ENCODE assay signal across 1 cellular context in genomic region chr5:132410451-132411381, GRCh38.
TF ChIP-seq lines count a peak whose summit lies in the region.

No MANE protein-coding gene starts in this region.

TF ChIP-seq in HepG2, 621 proteins besides CTCF, POLR2A, EP300 and RAD21 (continued from another document and continues in another):
- TF ChIP-seq, protein P1, sequence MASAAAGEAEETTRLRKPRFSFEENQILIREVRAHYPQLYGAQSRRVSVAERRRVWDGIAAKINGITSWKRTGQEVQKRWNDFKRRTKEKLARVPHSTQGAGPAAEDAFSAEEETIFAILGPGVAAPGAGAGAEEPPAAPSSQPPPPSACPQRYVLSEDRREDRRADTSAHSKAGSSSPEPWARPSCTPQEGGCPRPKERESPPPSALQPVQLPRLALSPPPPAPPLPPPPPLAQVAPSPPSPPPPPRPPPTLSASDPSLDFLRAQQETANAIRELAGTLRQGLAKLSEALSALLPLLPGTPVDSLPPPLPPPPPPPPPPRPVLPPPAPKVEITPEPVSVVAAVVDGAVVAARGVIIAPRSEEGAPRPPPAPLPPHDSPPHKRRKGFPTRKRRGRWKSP (CRISPR knock-in tag; IDR thresholded peaks at IDR 0.05): peak; percentile 83
- TF ChIP-seq FOXK1 (CRISPR knock-in tag; IDR thresholded peaks at IDR 0.05; ENCODE audit: borderline replicate concordance, low read depth): no peak
- no peak for TF ChIP-seq ZNF704 (CRISPR knock-in tag; IDR thresholded peaks at IDR 0.05; ENCODE audit: borderline replicate concordance)
- peak; percentile 47; the same call in 2 of the 3 replicates for TF ChIP-seq MXI1 (IDR thresholded peaks at IDR 0.05; ENCODE audit: borderline replicate concordance, low read depth, low read length)
- no peak for TF ChIP-seq RORA (CRISPR knock-in tag; IDR thresholded peaks at IDR 0.05)
- TF ChIP-seq BRD4 (CRISPR knock-in tag; IDR thresholded peaks at IDR 0.05): no peak
- no peak for TF ChIP-seq SOX5 (CRISPR knock-in tag; IDR thresholded peaks at IDR 0.05; ENCODE audit: borderline replicate concordance)
- TF ChIP-seq JARID2 (CRISPR knock-in tag; IDR thresholded peaks at IDR 0.05; ENCODE audit: insufficient replicate concordance): no peak
- TF ChIP-seq MAF1 (CRISPR knock-in tag; IDR thresholded peaks at IDR 0.05; ENCODE audit: borderline replicate concordance): no peak
- TF ChIP-seq ZNF737 (CRISPR knock-in tag; IDR thresholded peaks at IDR 0.05; ENCODE audit: borderline replicate concordance): no peak
- no peak for TF ChIP-seq ZNF33A (CRISPR knock-in tag; IDR thresholded peaks at IDR 0.05; ENCODE audit: borderline replicate concordance)
- TF ChIP-seq, protein P2, sequence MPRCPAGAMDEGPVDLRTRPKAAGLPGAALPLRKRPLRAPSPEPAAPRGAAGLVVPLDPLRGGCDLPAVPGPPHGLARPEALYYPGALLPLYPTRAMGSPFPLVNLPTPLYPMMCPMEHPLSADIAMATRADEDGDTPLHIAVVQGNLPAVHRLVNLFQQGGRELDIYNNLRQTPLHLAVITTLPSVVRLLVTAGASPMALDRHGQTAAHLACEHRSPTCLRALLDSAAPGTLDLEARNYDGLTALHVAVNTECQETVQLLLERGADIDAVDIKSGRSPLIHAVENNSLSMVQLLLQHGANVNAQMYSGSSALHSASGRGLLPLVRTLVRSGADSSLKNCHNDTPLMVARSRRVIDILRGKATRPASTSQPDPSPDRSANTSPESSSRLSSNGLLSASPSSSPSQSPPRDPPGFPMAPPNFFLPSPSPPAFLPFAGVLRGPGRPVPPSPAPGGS (CRISPR knock-in tag; IDR thresholded peaks at IDR 0.05): peak; percentile 87
- no peak for TF ChIP-seq TOE1 (CRISPR knock-in tag; IDR thresholded peaks at IDR 0.05)
- TF ChIP-seq, protein P3, sequence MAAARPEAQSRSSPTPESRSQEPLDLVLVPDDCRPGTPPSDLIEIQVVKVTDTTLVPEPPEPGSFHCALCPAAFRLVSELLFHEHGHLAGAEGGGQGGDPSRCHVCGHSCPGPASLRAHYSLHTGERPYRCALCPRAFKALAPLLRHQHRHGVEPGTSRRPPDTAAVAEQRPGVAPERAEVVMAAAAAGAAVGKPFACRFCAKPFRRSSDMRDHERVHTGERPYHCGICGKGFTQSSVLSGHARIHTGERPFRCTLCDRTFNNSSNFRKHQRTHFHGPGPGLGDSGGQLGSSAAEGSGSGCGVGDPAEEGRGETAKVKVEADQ (CRISPR knock-in tag; IDR thresholded peaks at IDR 0.05; ENCODE audit: borderline replicate concordance): peak; percentile 73
- TF ChIP-seq JUNB (CRISPR knock-in tag; IDR thresholded peaks at IDR 0.05; ENCODE audit: borderline replicate concordance): no peak
- TF ChIP-seq THAP8 (CRISPR knock-in tag; IDR thresholded peaks at IDR 0.05; ENCODE audit: borderline replicate concordance): no peak
- no peak for TF ChIP-seq HOMEZ (CRISPR knock-in tag; IDR thresholded peaks at IDR 0.05; ENCODE audit: low read depth)
- no peak for TF ChIP-seq ZNF432 (CRISPR knock-in tag; IDR thresholded peaks at IDR 0.05; ENCODE audit: borderline replicate concordance)
- peak; percentile 79 for TF ChIP-seq RARA (CRISPR knock-in tag; IDR thresholded peaks at IDR 0.05)
- TF ChIP-seq CREB3 (CRISPR knock-in tag; IDR thresholded peaks at IDR 0.05): no peak
- no peak for TF ChIP-seq HCFC1 (IDR thresholded peaks at IDR 0.05; ENCODE audit: low read depth, low read length)
- TF ChIP-seq HIC2 (CRISPR knock-in tag; IDR thresholded peaks at IDR 0.05; ENCODE audit: low read depth): no peak; the same call in none of the 2 replicates
- TF ChIP-seq, protein P4, sequence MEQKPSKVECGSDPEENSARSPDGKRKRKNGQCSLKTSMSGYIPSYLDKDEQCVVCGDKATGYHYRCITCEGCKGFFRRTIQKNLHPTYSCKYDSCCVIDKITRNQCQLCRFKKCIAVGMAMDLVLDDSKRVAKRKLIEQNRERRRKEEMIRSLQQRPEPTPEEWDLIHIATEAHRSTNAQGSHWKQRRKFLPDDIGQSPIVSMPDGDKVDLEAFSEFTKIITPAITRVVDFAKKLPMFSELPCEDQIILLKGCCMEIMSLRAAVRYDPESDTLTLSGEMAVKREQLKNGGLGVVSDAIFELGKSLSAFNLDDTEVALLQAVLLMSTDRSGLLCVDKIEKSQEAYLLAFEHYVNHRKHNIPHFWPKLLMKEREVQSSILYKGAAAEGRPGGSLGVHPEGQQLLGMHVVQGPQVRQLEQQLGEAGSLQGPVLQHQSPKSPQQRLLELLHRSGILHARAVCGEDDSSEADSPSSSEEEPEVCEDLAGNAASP (CRISPR knock-in tag; IDR thresholded peaks at IDR 0.05; ENCODE audit: borderline replicate concordance): peak; percentile 73; the same call in 1 of the 2 replicates
- no peak for TF ChIP-seq ETV5 (CRISPR knock-in tag; IDR thresholded peaks at IDR 0.05; ENCODE audit: borderline replicate concordance)
- TF ChIP-seq SP1 (IDR thresholded peaks at IDR 0.05): no peak
- no peak for TF ChIP-seq SP1 (CRISPR knock-in tag; IDR thresholded peaks at IDR 0.05)
- TF ChIP-seq THYN1 (CRISPR knock-in tag; IDR thresholded peaks at IDR 0.05; ENCODE audit: borderline replicate concordance, low read depth): no peak
- TF ChIP-seq, protein P5, sequence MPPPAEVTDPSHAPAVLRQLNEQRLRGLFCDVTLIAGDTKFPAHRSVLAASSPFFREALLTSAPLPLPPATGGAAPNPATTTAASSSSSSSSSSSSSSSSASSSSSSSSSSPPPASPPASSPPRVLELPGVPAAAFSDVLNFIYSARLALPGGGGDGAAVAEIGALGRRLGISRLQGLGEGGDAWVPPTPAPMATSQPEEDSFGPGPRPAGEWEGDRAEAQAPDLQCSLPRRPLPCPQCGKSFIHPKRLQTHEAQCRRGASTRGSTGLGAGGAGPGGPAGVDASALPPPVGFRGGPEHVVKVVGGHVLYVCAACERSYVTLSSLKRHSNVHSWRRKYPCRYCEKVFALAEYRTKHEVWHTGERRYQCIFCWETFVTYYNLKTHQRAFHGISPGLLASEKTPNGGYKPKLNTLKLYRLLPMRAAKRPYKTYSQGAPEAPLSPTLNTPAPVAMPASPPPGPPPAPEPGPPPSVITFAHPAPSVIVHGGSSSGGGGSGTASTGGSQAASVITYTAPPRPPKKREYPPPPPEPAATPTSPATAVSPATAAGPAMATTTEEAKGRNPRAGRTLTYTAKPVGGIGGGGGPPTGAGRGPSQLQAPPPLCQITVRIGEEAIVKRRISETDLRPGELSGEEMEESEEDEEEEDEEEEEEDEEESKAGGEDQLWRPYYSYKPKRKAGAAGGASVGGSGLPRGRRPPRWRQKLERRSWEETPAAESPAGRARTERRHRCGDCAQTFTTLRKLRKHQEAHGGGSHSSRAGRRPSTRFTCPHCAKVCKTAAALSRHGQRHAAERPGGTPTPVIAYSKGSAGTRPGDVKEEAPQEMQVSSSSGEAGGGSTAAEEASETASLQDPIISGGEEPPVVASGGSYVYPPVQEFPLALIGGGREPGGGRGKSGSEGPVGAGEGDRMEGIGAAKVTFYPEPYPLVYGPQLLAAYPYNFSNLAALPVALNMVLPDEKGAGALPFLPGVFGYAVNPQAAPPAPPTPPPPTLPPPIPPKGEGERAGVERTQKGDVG (CRISPR knock-in tag; IDR thresholded peaks at IDR 0.05; ENCODE audit: borderline replicate concordance): no peak
- TF ChIP-seq RBM39 (IDR thresholded peaks at IDR 0.05; ENCODE audit: low read depth, low read length, poor library complexity, severe bottlenecking): no peak
- TF ChIP-seq ZMYM4 (CRISPR knock-in tag; IDR thresholded peaks at IDR 0.05): peak; percentile 23
- TF ChIP-seq, protein P6, sequence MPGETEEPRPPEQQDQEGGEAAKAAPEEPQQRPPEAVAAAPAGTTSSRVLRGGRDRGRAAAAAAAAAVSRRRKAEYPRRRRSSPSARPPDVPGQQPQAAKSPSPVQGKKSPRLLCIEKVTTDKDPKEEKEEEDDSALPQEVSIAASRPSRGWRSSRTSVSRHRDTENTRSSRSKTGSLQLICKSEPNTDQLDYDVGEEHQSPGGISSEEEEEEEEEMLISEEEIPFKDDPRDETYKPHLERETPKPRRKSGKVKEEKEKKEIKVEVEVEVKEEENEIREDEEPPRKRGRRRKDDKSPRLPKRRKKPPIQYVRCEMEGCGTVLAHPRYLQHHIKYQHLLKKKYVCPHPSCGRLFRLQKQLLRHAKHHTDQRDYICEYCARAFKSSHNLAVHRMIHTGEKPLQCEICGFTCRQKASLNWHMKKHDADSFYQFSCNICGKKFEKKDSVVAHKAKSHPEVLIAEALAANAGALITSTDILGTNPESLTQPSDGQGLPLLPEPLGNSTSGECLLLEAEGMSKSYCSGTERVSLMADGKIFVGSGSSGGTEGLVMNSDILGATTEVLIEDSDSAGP (CRISPR knock-in tag; IDR thresholded peaks at IDR 0.05; ENCODE audit: borderline replicate concordance): peak; percentile 70; the same call in 1 of the 2 replicates
- no peak for TF ChIP-seq RFX3 (CRISPR knock-in tag; IDR thresholded peaks at IDR 0.05)
- TF ChIP-seq, protein P7, sequence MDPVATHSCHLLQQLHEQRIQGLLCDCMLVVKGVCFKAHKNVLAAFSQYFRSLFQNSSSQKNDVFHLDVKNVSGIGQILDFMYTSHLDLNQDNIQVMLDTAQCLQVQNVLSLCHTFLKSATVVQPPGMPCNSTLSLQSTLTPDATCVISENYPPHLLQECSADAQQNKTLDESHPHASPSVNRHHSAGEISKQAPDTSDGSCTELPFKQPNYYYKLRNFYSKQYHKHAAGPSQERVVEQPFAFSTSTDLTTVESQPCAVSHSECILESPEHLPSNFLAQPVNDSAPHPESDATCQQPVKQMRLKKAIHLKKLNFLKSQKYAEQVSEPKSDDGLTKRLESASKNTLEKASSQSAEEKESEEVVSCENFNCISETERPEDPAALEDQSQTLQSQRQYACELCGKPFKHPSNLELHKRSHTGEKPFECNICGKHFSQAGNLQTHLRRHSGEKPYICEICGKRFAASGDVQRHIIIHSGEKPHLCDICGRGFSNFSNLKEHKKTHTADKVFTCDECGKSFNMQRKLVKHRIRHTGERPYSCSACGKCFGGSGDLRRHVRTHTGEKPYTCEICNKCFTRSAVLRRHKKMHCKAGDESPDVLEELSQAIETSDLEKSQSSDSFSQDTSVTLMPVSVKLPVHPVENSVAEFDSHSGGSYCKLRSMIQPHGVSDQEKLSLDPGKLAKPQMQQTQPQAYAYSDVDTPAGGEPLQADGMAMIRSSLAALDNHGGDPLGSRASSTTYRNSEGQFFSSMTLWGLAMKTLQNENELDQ (CRISPR knock-in tag; IDR thresholded peaks at IDR 0.05; ENCODE audit: borderline replicate concordance): no peak
- no peak for TF ChIP-seq NKX3-1 (CRISPR knock-in tag; IDR thresholded peaks at IDR 0.05)
- TF ChIP-seq RFX5 (IDR thresholded peaks at IDR 0.05; ENCODE audit: low read depth, low read length): no peak
- TF ChIP-seq TMF1 (CRISPR knock-in tag; IDR thresholded peaks at IDR 0.05; ENCODE audit: low read depth): no peak
- peak; percentile 79; the same call in 1 of the 2 replicates for TF ChIP-seq BORCS8-MEF2B (CRISPR knock-in tag; IDR thresholded peaks at IDR 0.05)
- no peak for TF ChIP-seq PAWR (CRISPR knock-in tag; IDR thresholded peaks at IDR 0.05; ENCODE audit: borderline replicate concordance)
- TF ChIP-seq ZNF589 (CRISPR knock-in tag; conservative IDR thresholded peaks at IDR 0.05): no peak
- no peak for TF ChIP-seq MTA3 (CRISPR knock-in tag; IDR thresholded peaks at IDR 0.05)
- TF ChIP-seq FOSL2 (CRISPR knock-in tag; IDR thresholded peaks at IDR 0.05): no peak
- TF ChIP-seq ZNF234 (CRISPR knock-in tag; conservative IDR thresholded peaks at IDR 0.05): no peak
- no peak for TF ChIP-seq MEIS1 (CRISPR knock-in tag; IDR thresholded peaks at IDR 0.05; ENCODE audit: borderline replicate concordance)
- TF ChIP-seq LBX2 (CRISPR knock-in tag; IDR thresholded peaks at IDR 0.05; ENCODE audit: borderline replicate concordance): no peak
